In genomic region chr21:41045534-41046268, GRCh38 we compare ENCODE assay signal across 8 cellular contexts.
DNase-seq lines count a peak whose midpoint lies in the region; ATAC-seq lines count a peak whose summit lies in the region.

No MANE protein-coding gene starts in this region.

- CTCF ChIA-PET in activated CD4-positive, alpha-beta memory T cell treated with anti-CD3 and anti-CD28 coated beads for 36 hours (lab: Charles Lee) = no interaction called here

- H3K27ac Mint-ChIP-seq in activated CD4-positive, alpha-beta memory T cell treated with anti-CD3 and anti-CD28 coated beads for 36 hours = no peak overlapping the region

- intact Hi-C loops in activated CD4-positive, alpha-beta memory T cell treated with anti-CD3 and anti-CD28 coated beads for 36 hours (cut with micrococcal nuclease) = no loop called here

- H3K9me3 Mint-ChIP-seq in activated CD4-positive, alpha-beta memory T cell treated with anti-CD3 and anti-CD28 coated beads for 36 hours = no peaks in the 10 kb centered on the region

- peaks cover 7% of the 10 kb centered on the region for H3K27me3 Mint-ChIP-seq in activated CD4-positive, alpha-beta memory T cell treated with anti-CD3 and anti-CD28 coated beads for 36 hours

- ATAC-seq in HG02610 (IDR thresholded peaks at IDR 0.05; ENCODE audit: unreplicated experiment) = no peak

- H3K4me3 Mint-ChIP-seq in activated CD4-positive, alpha-beta memory T cell treated with anti-CD3 and anti-CD28 coated beads for 36 hours = no peak overlapping the region

- peaks cover 2% of the 10 kb centered on the region for H3K4me1 Mint-ChIP-seq in activated CD4-positive, alpha-beta memory T cell treated with anti-CD3 and anti-CD28 coated beads for 36 hours (ENCODE audit: low read depth)

- DNase-seq in DMS53 (lab: John Stamatoyannopoulos, UW) (peak; percentile 82), NCI-H1105 (lab: John Stamatoyannopoulos, UW) (peak; percentile 90), RKO (ENCODE audit: low spot score) (peak; percentile 5), left kidney (ENCODE audit: low read depth, low spot score) (peak; percentile 65), HK-2 (ENCODE audit: unreplicated experiment) (no peak), ureter (ENCODE audit: low spot score) (no peak)
- no peak for DNase-seq in activated CD4-positive, alpha-beta memory T cell treated with anti-CD3 and anti-CD28 coated beads for 36 hours

- no peaks in the 10 kb centered on the region for H3K36me3 Mint-ChIP-seq in activated CD4-positive, alpha-beta memory T cell treated with anti-CD3 and anti-CD28 coated beads for 36 hours

- POLR2A ChIA-PET in activated CD4-positive, alpha-beta memory T cell treated with anti-CD3 and anti-CD28 coated beads for 36 hours (lab: Charles Lee) = no interaction called here

Comparison
In these comparisons a context has a peak if more than half of its experiments do, and no peak if none do; other contexts are left out.
1. DNase-seq: peak in DMS53 (single experiment), NCI-H1105 (single experiment), RKO (single experiment) and left kidney (single experiment); none in HK-2 (single experiment), ureter (single experiment) and activated CD4-positive, alpha-beta memory T cell treated with anti-CD3 and anti-CD28 coated beads for 36 hours (single experiment).